In the genomic region with DNA sequence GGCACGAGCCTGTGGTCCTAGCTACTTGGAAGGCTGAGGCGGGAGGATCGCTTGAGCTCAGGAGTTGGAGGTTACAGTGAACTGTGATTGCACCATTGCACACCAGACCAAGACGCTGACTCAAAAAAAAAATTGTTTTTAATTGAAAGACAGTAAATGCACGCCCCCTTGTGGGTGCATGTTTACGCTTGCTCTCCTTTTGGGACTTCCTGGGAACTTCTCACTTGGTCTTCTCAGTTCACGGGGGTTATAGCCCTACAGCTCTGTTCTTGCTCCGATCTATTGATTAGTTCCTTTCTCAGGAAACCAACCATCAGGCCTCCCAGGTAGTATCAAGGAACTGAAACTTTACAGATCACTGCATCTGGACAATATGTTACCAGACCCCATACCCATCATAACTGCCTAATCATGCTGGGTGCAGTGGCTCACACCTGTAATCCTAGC, we compare ENCODE assay signal across 8 cellular contexts. TPM values are rescaled to one million over a fixed set of nuclear protein-coding genes. Genes with fewer than 3 reads are reported as not detected.
A peak's percentile ranks its signal among the peaks of the same experiment; 100 is the strongest.
DNase-seq lines count a peak whose midpoint lies in the region; ATAC-seq, FAIRE-seq and TF ChIP-seq lines count a peak whose summit lies in the region.

No MANE protein-coding gene starts in this region.

- H3K9me3 ChIP-seq in SJCRH30 (replicated peaks): no peaks in the 10 kb centered on the region
- H3K9me3 ChIP-seq in psoas muscle: no peaks in the 10 kb centered on the region

- no peaks in the 10 kb centered on the region for H3K27me3 ChIP-seq in SJCRH30
- no peaks in the 10 kb centered on the region for H3K27me3 ChIP-seq in psoas muscle (ENCODE audit: insufficient read depth in 3 of 3, low read length in 2 of 3)

- peaks cover 11% of the 10 kb centered on the region for H3K4me1 Mint-ChIP-seq in activated T-helper 2 cell treated with anti-CD3 and anti-CD28 coated beads, Interferon-gamma antibody, Interleukin-2, Interleukin-4, amounts not matched to agents 10 μg/mL and 5 μg/mL and 100 μg/mL, durations not matched to agents 14 hours and 24 hours and 36 hours (ENCODE audit: low read depth)

- no peak for TF ChIP-seq POLR2A in H54 (IDR thresholded peaks at IDR 0.05; ENCODE audit: low read depth, low read length)

- no peaks in the 10 kb centered on the region for H3K36me3 Mint-ChIP-seq in activated T-helper 2 cell treated with anti-CD3 and anti-CD28 coated beads, Interferon-gamma antibody, Interleukin-2, Interleukin-4, amounts not matched to agents 10 μg/mL and 5 μg/mL and 100 μg/mL, durations not matched to agents 14 hours and 24 hours and 36 hours (ENCODE audit: low read depth)

- peak; percentile 63 for TF ChIP-seq CTCF in psoas muscle (IDR thresholded peaks at IDR 0.05)

- no peak overlapping the region for H3K4me3 Mint-ChIP-seq in activated T-helper 2 cell treated with anti-CD3 and anti-CD28 coated beads, Interferon-gamma antibody, Interleukin-2, Interleukin-4, amounts not matched to agents 10 μg/mL and 5 μg/mL and 100 μg/mL, durations not matched to agents 14 hours and 24 hours and 36 hours (ENCODE audit: low read depth)

- intact Hi-C loops in activated T-helper 2 cell treated with anti-CD3 and anti-CD28 coated beads, Interferon-gamma antibody, Interleukin-2, Interleukin-4, amounts not matched to agents 10 μg/mL and 5 μg/mL and 100 μg/mL, durations not matched to agents 14 hours and 24 hours and 36 hours (cut with micrococcal nuclease): loop anchor here (1.0 kb wide), 1 partner anchor 20 kb away; no protein-coding TSS in a partner anchor
- intact Hi-C loops in psoas muscle (cut with DNase I): loop anchor here (2.0 to 5.0 kb wide), 2 partner anchors 20 to 87 kb away; no protein-coding TSS in a partner anchor

- no peak overlapping the region for H3K27ac ChIP-seq in SJCRH30
- H3K27ac ChIP-seq in psoas muscle: no peak overlapping the region

- no peak overlapping the region for H3K4me3 ChIP-seq in SJCRH30
- no peak overlapping the region for H3K4me3 ChIP-seq in psoas muscle

- H3K9me3 Mint-ChIP-seq in activated T-helper 2 cell treated with anti-CD3 and anti-CD28 coated beads, Interferon-gamma antibody, Interleukin-2, Interleukin-4, amounts not matched to agents 10 μg/mL and 5 μg/mL and 100 μg/mL, durations not matched to agents 14 hours and 24 hours and 36 hours: no peaks in the 10 kb centered on the region

- no peaks in the 10 kb centered on the region for H3K27me3 Mint-ChIP-seq in activated T-helper 2 cell treated with anti-CD3 and anti-CD28 coated beads, Interferon-gamma antibody, Interleukin-2, Interleukin-4, amounts not matched to agents 10 μg/mL and 5 μg/mL and 100 μg/mL, durations not matched to agents 14 hours and 24 hours and 36 hours (ENCODE audit: low read depth)

- H3K27ac Mint-ChIP-seq in activated T-helper 2 cell treated with anti-CD3 and anti-CD28 coated beads, Interferon-gamma antibody, Interleukin-2, Interleukin-4, amounts not matched to agents 10 μg/mL and 5 μg/mL and 100 μg/mL, durations not matched to agents 14 hours and 24 hours and 36 hours: no peak overlapping the region

- H3K36me3 ChIP-seq in SJCRH30 (no peaks in the 10 kb centered on the region), psoas muscle (ENCODE audit: insufficient read depth in 1 of 2, low read depth in 1 of 2) (no peaks in the 10 kb centered on the region)

- peak; percentile 96 for DNase-seq in CD1c-positive myeloid dendritic cell (ENCODE audit: extremely low spot score)
- DNase-seq in KG1 (lab: John Stamatoyannopoulos, UW): peak; percentile 81
- DNase-seq in SJCRH30: peak; percentile 62 to 79
- DNase-seq in activated T-helper 2 cell treated with anti-CD3 and anti-CD28 coated beads, Interferon-gamma antibody, Interleukin-2, Interleukin-4, amounts not matched to agents 10 μg/mL and 5 μg/mL and 100 μg/mL, durations not matched to agents 14 hours and 24 hours and 36 hours (ENCODE audit: low spot score): peak; percentile 71
- peak; percentile 64 for DNase-seq in globus pallidus (ENCODE audit: low spot score)
- peak; percentile 81 to 87 for DNase-seq in psoas muscle
- no peak for DNase-seq in H54 (ENCODE audit: insufficient read length, low spot score)

- no peak for FAIRE-seq in H54 (lab: Jason Lieb, UNC)

- WGBS in psoas muscle, 3 donors: 10 to 14% (median 11%) methylated on average over 8 of the region's 8 CpGs

- H3K4me1 ChIP-seq in SJCRH30: no peaks in the 10 kb centered on the region
- H3K4me1 ChIP-seq in psoas muscle: no peaks in the 10 kb centered on the region

- ATAC-seq in GM19324 (IDR thresholded peaks at IDR 0.05; ENCODE audit: low FRiP score, unreplicated experiment) (peak; percentile 38), psoas muscle (peak in 3 of 4 donors; percentile 65 to 81 (median 74))

RNA-seq across cellular contexts. Expression of a gene that starts 14.2 kb away (rescaled TPM):
- 10.8 and 13.5 TPM in 2 replicates for total RNA-seq in SJCRH30 (2014; rRNA removed; shearing (Covaris generic))
- total RNA-seq in activated T-helper 2 cell treated with anti-CD3 and anti-CD28 coated beads, Interferon-gamma antibody, Interleukin-2, Interleukin-4, amounts not matched to agents 10 μg/mL and 5 μg/mL and 100 μg/mL, durations not matched to agents 14 hours and 24 hours and 36 hours: 25.6 and 26.3 TPM in 2 replicates
- total RNA-seq in psoas muscle: 10 to 100 TPM; 34.1 to 58.1 (median 49.5) TPM
- polyA plus RNA-seq in psoas muscle: 10 to 100 TPM; 16.5 to 27.4 (median 20.6) TPM

RNA-seq across cellular contexts. Expression of a gene that starts 31.1 kb away (rescaled TPM):
- total RNA-seq in SJCRH30 (2014; rRNA removed; shearing (Covaris generic)): not detected in 2 replicates
- total RNA-seq in activated T-helper 2 cell treated with anti-CD3 and anti-CD28 coated beads, Interferon-gamma antibody, Interleukin-2, Interleukin-4, amounts not matched to agents 10 μg/mL and 5 μg/mL and 100 μg/mL, durations not matched to agents 14 hours and 24 hours and 36 hours: not detected in 2 replicates
- total RNA-seq in psoas muscle: not detected
- not detected for polyA plus RNA-seq in psoas muscle

RNA-seq across cellular contexts. Expression of a gene that starts 33.4 kb away (rescaled TPM):
- total RNA-seq in SJCRH30 (2014; rRNA removed; shearing (Covaris generic)): 48.6 and 49.4 TPM in 2 replicates
- 31.5 and 33.9 TPM in 2 replicates for total RNA-seq in activated T-helper 2 cell treated with anti-CD3 and anti-CD28 coated beads, Interferon-gamma antibody, Interleukin-2, Interleukin-4, amounts not matched to agents 10 μg/mL and 5 μg/mL and 100 μg/mL, durations not matched to agents 14 hours and 24 hours and 36 hours
- total RNA-seq in psoas muscle: 100 to 1,000 TPM in 1 of 4 donors, 10 to 100 TPM in 3; 81.2 to 104 (median 87.3) TPM
- 10 to 100 TPM; 60.2 to 92.4 (median 62.8) TPM for polyA plus RNA-seq in psoas muscle

RNA-seq across cellular contexts. Expression of a gene that starts 47.9 kb away (rescaled TPM):
- total RNA-seq in SJCRH30 (2014; rRNA removed; shearing (Covaris generic)): 53.9 and 58.7 TPM in 2 replicates
- 59.7 and 61.2 TPM in 2 replicates for total RNA-seq in activated T-helper 2 cell treated with anti-CD3 and anti-CD28 coated beads, Interferon-gamma antibody, Interleukin-2, Interleukin-4, amounts not matched to agents 10 μg/mL and 5 μg/mL and 100 μg/mL, durations not matched to agents 14 hours and 24 hours and 36 hours
- total RNA-seq in psoas muscle: 10 to 100 TPM; 22.1 to 26.5 (median 26.0) TPM
- 10 to 100 TPM; 17.7 to 44.7 (median 18.9) TPM for polyA plus RNA-seq in psoas muscle
